13 cellular contexts compared by ENCODE assay signal in the genomic region with DNA sequence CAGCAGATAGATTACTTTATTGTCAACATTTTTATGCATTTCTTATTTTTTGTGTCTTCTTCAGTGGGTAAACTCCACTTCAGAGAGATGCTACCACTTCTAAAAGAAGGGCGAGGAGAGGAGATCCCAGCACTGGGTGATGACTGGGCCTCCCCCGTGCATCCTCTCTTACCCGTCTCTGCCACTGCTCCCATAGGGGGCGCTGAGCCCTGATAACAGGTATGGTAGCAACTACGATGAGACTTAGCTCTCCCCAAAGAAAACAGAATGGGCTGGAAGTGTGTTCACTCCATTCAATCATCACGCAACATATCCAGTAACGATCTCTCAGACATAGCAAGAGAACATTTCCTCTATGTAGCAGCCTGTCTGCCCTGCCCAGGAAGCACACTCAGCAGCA.
DNase-seq lines count a peak whose midpoint lies in the region; ATAC-seq and TF ChIP-seq lines count a peak whose summit lies in the region.
"Had no signal": no experiment of that assay in that cellular context is flagged by ENCODE, and none has a peak within 500 bp of the region (broad histone marks: within the 10 kb centered on the region; RNA-seq: fewer than 3 reads in every experiment).

No MANE protein-coding gene starts in this region.

- CTCF ChIA-PET in GM10248 (lab: Yijun Ruan, JAX), result no interaction called here

- H3K27me3 Mint-ChIP-seq in glutamatergic neuron (ENCODE audit: unreplicated experiment), result peaks cover 2% of the 10 kb centered on the region
- H3K27me3 Mint-ChIP-seq: CD4-positive, CD25-positive, alpha-beta regulatory T cell had no signal

- H3K9me3 Mint-ChIP-seq in glutamatergic neuron (ENCODE audit: unreplicated experiment), result no peaks in the 10 kb centered on the region
- H3K9me3 Mint-ChIP-seq: CD4-positive, CD25-positive, alpha-beta regulatory T cell had no signal

- H3K4me1 Mint-ChIP-seq in glutamatergic neuron (ENCODE audit: low read depth, unreplicated experiment), result peaks cover 5% of the 10 kb centered on the region
- H3K4me1 Mint-ChIP-seq: CD4-positive, CD25-positive, alpha-beta regulatory T cell had no signal

- H3K36me3 Mint-ChIP-seq in glutamatergic neuron (ENCODE audit: unreplicated experiment), result no peaks in the 10 kb centered on the region
- H3K36me3 Mint-ChIP-seq: CD4-positive, CD25-positive, alpha-beta regulatory T cell had no signal

- no peak overlapping the region for H3K27ac Mint-ChIP-seq in glutamatergic neuron (ENCODE audit: unreplicated experiment)
- H3K27ac Mint-ChIP-seq: CD4-positive, CD25-positive, alpha-beta regulatory T cell had no signal

- H3K27ac ChIP-seq in C4-2B, result no peak overlapping the region
- H3K27ac ChIP-seq: esophagus squamous epithelium, heart right ventricle had no signal

- TF ChIP-seq CTCF in C4-2B (conservative IDR thresholded peaks at IDR 0.05), result peak; percentile 49
- no peak for TF ChIP-seq CTCF in GM10248 (IDR thresholded peaks at IDR 0.05; ENCODE audit: control extremely low read depth, extremely low read depth, low read depth, missing control alignments)
- TF ChIP-seq CTCF in glutamatergic neuron (IDR thresholded peaks at IDR 0.05; ENCODE audit: partially characterized antibody, unreplicated experiment), result peak; percentile 46

- ATAC-seq in GM21786 (IDR thresholded peaks at IDR 0.05; ENCODE audit: unreplicated experiment) (no peak), HG03565 (IDR thresholded peaks at IDR 0.05; ENCODE audit: unreplicated experiment) (no peak)
- ATAC-seq: heart right ventricle; mucosa of descending colon; stimulated activated naive CD8-positive, alpha-beta T cell treated with anti-CD3 and anti-CD28 coated beads, Interleukin-15, Interleukin-2, amounts not matched to agents 100 U/mL and 50 U/mL, for 24 hours had no signal

- POLR2A ChIA-PET in GM10248 (lab: Yijun Ruan, JAX), result no interaction called here

- peak overlapping the region; percentile 19 for H3K4me3 Mint-ChIP-seq in glutamatergic neuron (ENCODE audit: unreplicated experiment)
- H3K4me3 Mint-ChIP-seq: CD4-positive, CD25-positive, alpha-beta regulatory T cell had no signal

- DNase-seq in GM10248 (ENCODE audit: extremely low spot score), result peak; percentile 9
- peak; percentile 77 for DNase-seq in NCI-H774 (lab: John Stamatoyannopoulos, UW)
- peak; percentile 57 for DNase-seq in glutamatergic neuron
- DNase-seq in stimulated activated CD4-positive, alpha-beta T cell treated with anti-CD3 and anti-CD28 coated beads, Interleukin-4, amount 100 ng/mL, for 4 hours, result no peak
- DNase-seq: CD4-positive, CD25-positive, alpha-beta regulatory T cell; esophagus squamous epithelium; heart right ventricle; mucosa of descending colon; SK-N-SH; stimulated activated naive CD8-positive, alpha-beta T cell treated with anti-CD3 and anti-CD28 coated beads, Interleukin-15, Interleukin-2, amounts not matched to agents 100 U/mL and 50 U/mL, for 24 hours had no signal

Comparison
In these comparisons a context has a peak if more than half of its experiments do, and no peak if none do; other contexts are left out.
1. DNase-seq: peak in GM10248 (single experiment), NCI-H774 (single experiment) and glutamatergic neuron (single experiment); none in stimulated activated CD4-positive, alpha-beta T cell treated with anti-CD3 and anti-CD28 coated beads, Interleukin-4, amount 100 ng/mL, for 4 hours (0 of 2).